In the genomic region with DNA sequence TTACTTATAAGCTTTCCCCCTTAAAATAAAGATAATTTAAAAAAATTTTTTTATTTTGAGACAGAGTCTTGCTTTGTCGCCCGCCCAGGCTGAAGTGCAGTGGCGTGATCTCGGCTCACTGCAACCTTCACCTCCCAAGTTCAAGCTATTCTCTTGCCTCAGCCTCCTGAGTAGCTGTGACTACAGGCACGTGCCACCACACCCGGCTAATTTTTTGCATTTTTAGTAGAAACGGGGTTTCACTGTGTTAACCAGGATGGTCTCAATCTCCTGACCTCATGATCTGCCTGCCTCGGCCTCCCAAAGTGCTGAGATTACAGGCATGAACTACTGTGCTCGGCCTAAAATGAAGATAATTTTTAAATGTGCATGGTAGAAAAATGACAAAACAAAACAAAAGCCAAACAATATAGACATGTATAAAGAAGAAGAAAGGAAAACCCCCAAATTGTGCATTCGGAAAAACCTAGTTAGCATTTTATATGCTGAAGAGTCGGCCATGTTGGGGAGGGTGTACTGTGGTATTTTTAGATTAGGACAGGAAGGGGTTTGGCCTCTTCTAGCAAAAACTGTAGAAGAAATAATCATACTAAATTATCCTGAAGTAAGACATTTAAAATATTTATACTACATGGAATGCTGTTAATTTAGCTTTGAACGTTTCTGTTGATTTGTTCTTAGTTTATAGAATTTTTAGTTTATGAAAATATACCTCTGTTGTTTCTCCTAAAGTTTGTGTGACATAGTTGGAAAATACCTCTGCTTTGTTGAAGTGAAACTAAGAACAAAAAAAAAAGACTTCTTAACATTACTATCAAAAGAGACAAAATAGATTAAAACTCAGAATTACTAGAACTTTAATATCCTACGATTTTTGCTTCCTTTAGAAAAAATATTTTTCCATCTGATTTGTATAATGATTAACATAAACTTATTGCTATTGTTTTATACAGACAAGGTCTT, we compare ENCODE assay signal across 23 cellular contexts. TPM values are rescaled to one million over a fixed set of nuclear protein-coding genes. Genes with fewer than 3 reads are reported as not detected.
A peak's percentile ranks its signal among the peaks of the same experiment; 100 is the strongest.
DNase-seq lines count a peak whose midpoint lies in the region; ATAC-seq, FAIRE-seq and TF ChIP-seq lines count a peak whose summit lies in the region.
"Had no signal": no experiment of that assay in that cellular context is flagged by ENCODE, and none has a peak within 500 bp of the region (broad histone marks: within the 10 kb centered on the region; RNA-seq: fewer than 3 reads in every experiment).

No MANE protein-coding gene starts in this region.

- no TSS peak for BruUV-seq in A673 (replicated peaks; lab: Mats Ljungman, UMichigan)

- H3K9me3 ChIP-seq in mesenchymal stem cell (ENCODE audit: control insufficient read depth, low read length) (no peaks in the 10 kb centered on the region), A673 (ENCODE audit: low read depth, low read length, poor library complexity, severe bottlenecking) (no peaks in the 10 kb centered on the region)
- H3K9me3 ChIP-seq: MG63, SJCRH30 had no signal

- no peak overlapping the region for H4K91ac ChIP-seq in mesenchymal stem cell (ENCODE audit: low read length)

- H3K27me3 ChIP-seq in mesenchymal stem cell (ENCODE audit: control insufficient read depth in 1 of 2, insufficient read depth in 1 of 2, low read length in 2 of 2) (no peaks in the 10 kb centered on the region), A673 (replicated peaks; ENCODE audit: insufficient read depth, low read depth, low read length, poor library complexity) (no peaks in the 10 kb centered on the region)
- H3K27me3 ChIP-seq: MG63, neural progenitor cell, SJCRH30 had no signal

- peak; percentile 65 for ATAC-seq in GM19395 (IDR thresholded peaks at IDR 0.05; ENCODE audit: unreplicated experiment)
- ATAC-seq in HG03378 (IDR thresholded peaks at IDR 0.05; ENCODE audit: unreplicated experiment), result peak; percentile 54
- no peak for ATAC-seq in HG03457 (IDR thresholded peaks at IDR 0.05; ENCODE audit: unreplicated experiment)
- ATAC-seq: stimulated activated naive CD8-positive, alpha-beta T cell treated with anti-CD3 and anti-CD28 coated beads, Interleukin-15, Interleukin-2, amounts not matched to agents 100 U/mL and 50 U/mL, for 24 hours had no signal

- H3K23ac ChIP-seq in mesenchymal stem cell (ENCODE audit: low read length in 2 of 2), result no peak overlapping the region

- H3K4me2 ChIP-seq in mesenchymal stem cell (ENCODE audit: low read length, poor library complexity, severe bottlenecking), result no peak overlapping the region
- H3K4me2 ChIP-seq: neural progenitor cell had no signal

- intact Hi-C loops in A673 (cut with micrococcal nuclease; ENCODE audit: unreplicated experiment), result no loop called here

- CTCF ChIA-PET in A673 (lab: Charles Lee), result no interaction called here

- no peak for TF ChIP-seq CTCF in A673 (conservative IDR thresholded peaks at IDR 0.05; ENCODE audit: low read depth, low read length)

- no peak overlapping the region for H2AFZ ChIP-seq in mesenchymal stem cell (ENCODE audit: low read depth, low read length)
- H2AFZ ChIP-seq: neural progenitor cell had no signal

- POLR2A ChIA-PET in A673 (lab: Charles Lee; ENCODE audit: low non-redundant PET), result no interaction called here

- H3K18ac ChIP-seq in mesenchymal stem cell (ENCODE audit: low read depth in 1 of 2, low read length in 2 of 2), result no peak overlapping the region

- peaks cover 14% of the 10 kb centered on the region for H3K79me1 ChIP-seq in mesenchymal stem cell (replicated peaks; ENCODE audit: low read length, poor library complexity, severe bottlenecking)

- H3K9ac ChIP-seq in mesenchymal stem cell (ENCODE audit: low read length), result no peak overlapping the region
- H3K9ac ChIP-seq: neural progenitor cell had no signal

- H3K4ac ChIP-seq in mesenchymal stem cell (ENCODE audit: low read depth in 1 of 2, low read length in 2 of 2), result no peak overlapping the region

- H2BK5ac ChIP-seq in mesenchymal stem cell (ENCODE audit: low read depth, low read length, poor library complexity, severe bottlenecking), result no peak overlapping the region

- H3K4me1 ChIP-seq in mesenchymal stem cell (ENCODE audit: control insufficient read depth, insufficient read depth, low read depth, low read length) (no peaks in the 10 kb centered on the region), A673 (ENCODE audit: insufficient read depth, low read length, poor library complexity, severe bottlenecking) (no peaks in the 10 kb centered on the region)
- H3K4me1 ChIP-seq: neural progenitor cell, SJCRH30 had no signal

- H2BK15ac ChIP-seq in mesenchymal stem cell (ENCODE audit: low read depth, poor library complexity, severe bottlenecking), result no peak overlapping the region

- H2BK12ac ChIP-seq in mesenchymal stem cell (ENCODE audit: low read length in 2 of 2), result no peak overlapping the region

- TF ChIP-seq POLR2A in GM12892 (IDR thresholded peaks at IDR 0.05; ENCODE audit: low read depth, low read length), result no peak

- 98% methylated on average over 10 of the region's 13 CpGs for WGBS in mesenchymal stem cell

- no peak overlapping the region for H2AK5ac ChIP-seq in mesenchymal stem cell (ENCODE audit: low read length, severe bottlenecking)

- H3K27ac ChIP-seq in mesenchymal stem cell (ENCODE audit: low read length, poor library complexity, severe bottlenecking) (no peak overlapping the region), A673 (ENCODE audit: low read depth, low read length, poor library complexity, severe bottlenecking) (no peak overlapping the region)
- H3K27ac ChIP-seq: neural progenitor cell, SJCRH30 had no signal

- no peak overlapping the region for H3K14ac ChIP-seq in mesenchymal stem cell (ENCODE audit: low read length in 2 of 2)

- H2BK120ac ChIP-seq in mesenchymal stem cell (ENCODE audit: low read depth, low read length), result no peak overlapping the region

- no peak overlapping the region for H3K4me3 ChIP-seq in mesenchymal stem cell (ENCODE audit: insufficient read depth in 1 of 2, low read depth in 1 of 2, low read length in 2 of 2)
- H3K4me3 ChIP-seq in A673 (ENCODE audit: low read depth, low read length, poor library complexity, severe bottlenecking), result no peak overlapping the region
- H3K4me3 ChIP-seq: MG63, neural progenitor cell, SJCRH30 had no signal

- DNase-seq in GM12892 (ENCODE audit: insufficient read length) (no peak), mesenchymal stem cell (no peak), A673 (ENCODE audit: low spot score) (no peak), epidermal melanocyte (ENCODE audit: insufficient read length, low spot score) (no peak)
- DNase-seq: activated CD4-positive, alpha-beta T cell treated with anti-CD3 and anti-CD28 coated beads for 1 hour; activated CD8-positive, alpha-beta memory T cell treated with anti-CD3 and anti-CD28 coated beads, Interleukin-2, amount 50 U/mL, for 4 hours; activated effector memory CD4-positive, alpha-beta T cell treated with anti-CD3 and anti-CD28 coated beads, Interleukin-2, amount 50 U/mL, for 16 hours; cerebellar nuclear complex; endodermal cell; GDM1; MG63; NCI-H187 treated with DMSO at 0.1 percent for 48 hours; NCI-H510A; SJCRH30; stimulated activated naive CD8-positive, alpha-beta T cell treated with anti-CD3 and anti-CD28 coated beads, Interleukin-15, Interleukin-2, amounts not matched to agents 100 U/mL and 50 U/mL, for 24 hours; trophoblast cell had no signal

- H4K8ac ChIP-seq in mesenchymal stem cell (ENCODE audit: low read length), result no peak overlapping the region

- H3K36me3 ChIP-seq in mesenchymal stem cell (ENCODE audit: control insufficient read depth in 1 of 2, insufficient read depth in 2 of 2, low read depth in 1 of 2, low read length in 2 of 2) (peaks cover 0 to 29% of the 10 kb centered on the region in 2 experiments), A673 (ENCODE audit: insufficient read depth, low read length, poor library complexity, severe bottlenecking) (peaks cover 7% of the 10 kb centered on the region)

- FAIRE-seq in GM12892 (lab: Jason Lieb, UNC), result peak; percentile 46
- peak; percentile 4 for FAIRE-seq in endometrium (lab: Jason Lieb, UNC)
- FAIRE-seq: H54 had no signal

RNA-seq across cellular contexts. Expression of a gene that starts 7.4 kb away (rescaled TPM):
- 31.2 TPM for polyA plus RNA-seq in GM12892 (2012; ENCODE audit: missing spikeins)
- polyA plus RNA-seq in mesenchymal stem cell (2013, experiment 1 of 2), result 14.7 TPM
- 15.8 TPM for polyA plus RNA-seq in mesenchymal stem cell (2013, experiment 2 of 2)
- total RNA-seq in A673 (2021), result 20.7 and 22.3 TPM in 2 replicates

RNA-seq across cellular contexts. Expression of a gene that starts 35.1 kb away (rescaled TPM):
- 1.3 TPM for polyA plus RNA-seq in GM12892 (2012; ENCODE audit: missing spikeins)
- polyA plus RNA-seq in mesenchymal stem cell (2013, experiment 1 of 2), result 0.59 TPM
- polyA plus RNA-seq in mesenchymal stem cell (2013, experiment 2 of 2), result 0.34 TPM
- total RNA-seq in A673 (2021), result not detected in 2 replicates

RNA-seq across cellular contexts. Expression of a gene that starts 57.6 kb away (rescaled TPM):
- 1.0 TPM for polyA plus RNA-seq in GM12892 (2012; ENCODE audit: missing spikeins)
- polyA plus RNA-seq in mesenchymal stem cell (2013, experiment 1 of 2), result not detected
- polyA plus RNA-seq in mesenchymal stem cell (2013, experiment 2 of 2), result not detected
- total RNA-seq in A673 (2021), result not detected in 2 replicates
- total RNA-seq: endodermal cell, SJCRH30 had no signal
- polyA plus RNA-seq: BJ had no signal
